Comparison of ENCODE assay signal across 8 cellular contexts in the genomic region with DNA sequence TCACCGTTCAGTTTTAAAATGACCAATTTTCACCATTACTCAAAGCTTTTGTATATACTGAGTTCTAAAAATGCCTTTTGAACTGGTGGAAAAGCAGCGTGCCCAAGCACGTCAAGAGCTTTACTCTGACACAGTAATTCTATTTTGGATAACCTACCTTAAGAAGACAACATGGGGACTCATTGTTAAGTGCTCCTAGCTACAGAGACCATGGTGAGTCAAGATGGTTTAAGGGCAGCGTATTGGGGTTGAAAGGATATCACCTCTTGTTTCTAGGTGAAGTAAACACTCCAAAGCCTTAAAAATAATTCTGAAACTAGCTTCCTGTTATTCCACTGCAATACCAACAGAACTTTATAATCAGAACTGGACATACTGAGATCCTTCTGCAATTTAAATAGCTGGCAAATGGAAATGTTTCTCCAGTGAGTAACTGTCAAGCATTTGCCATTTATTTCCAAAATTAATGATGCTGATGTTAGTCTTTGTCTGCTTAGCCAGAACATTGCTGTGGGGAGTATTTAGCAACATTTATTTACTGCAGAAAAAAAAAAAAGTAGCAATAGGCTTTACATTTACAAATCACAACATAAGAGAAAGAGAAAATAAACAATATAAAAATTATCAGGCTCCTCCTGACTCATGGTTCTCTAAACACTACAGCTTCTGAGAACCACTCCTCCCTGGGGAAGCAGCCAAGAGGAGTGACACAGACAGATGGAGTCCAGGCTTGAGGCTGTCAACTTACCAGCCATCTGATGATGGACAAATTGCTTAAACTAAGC. TPM values are rescaled to one million over a fixed set of nuclear protein-coding genes. Genes with fewer than 3 reads are reported as not detected.
A peak's percentile ranks its signal among the peaks of the same experiment; 100 is the strongest.
DNase-seq lines count a peak whose midpoint lies in the region; ATAC-seq and TF ChIP-seq lines count a peak whose summit lies in the region.
"Not testable (repeated sequence)": the region's sequence is repeated elsewhere in the genome, so short reads cannot be mapped to it uniquely, and the experiment has no call there.

No MANE protein-coding gene starts in this region.

- not testable (repeated sequence) for H3K4me3 ChIP-seq in WERI-Rb-1 (ENCODE audit: low read depth, low read length); smooth muscle cell

- H3K27ac ChIP-seq in WERI-Rb-1 = not testable (repeated sequence)
- peak overlapping the region; percentile 39 for H3K27ac ChIP-seq in smooth muscle cell (ENCODE audit: low read depth)

- not testable (repeated sequence) for H3K27me3 ChIP-seq in WERI-Rb-1 (ENCODE audit: insufficient read depth, low read depth, severe bottlenecking); smooth muscle cell (ENCODE audit: low read depth)

- peak; percentile 47 for DNase-seq in Ammon's horn (ENCODE audit: low spot score)
- DNase-seq in HPDE6-E6E7 (ENCODE audit: extremely low spot score) = peak; percentile 25
- DNase-seq in NCI-H69 (lab: John Stamatoyannopoulos, UW) = peak; percentile 64
- DNase-seq in WERI-Rb-1 = peak; percentile 22
- DNase-seq in dermis blood vessel endothelial cell = peak; percentile 70
- DNase-seq in Right ventricle myocardium inferior (ENCODE audit: missing footprints); smooth muscle cell (lab: John Stamatoyannopoulos, UW; ENCODE audit: unreplicated experiment): not testable (repeated sequence)
- DNase-seq in lung microvascular endothelial cell (ENCODE audit: low read depth in 2 of 2) = peak; percentile 45 to 82

- TF ChIP-seq CTCF in WERI-Rb-1 (IDR thresholded peaks at IDR 0.05; ENCODE audit: low read depth, low read length); smooth muscle cell (IDR thresholded peaks at IDR 0.05; ENCODE audit: borderline replicate concordance, insufficient read depth, poor library complexity, severe bottlenecking): not testable (repeated sequence)

- 54% methylated on average over 4 of the region's 4 CpGs for WGBS in smooth muscle cell (ENCODE audit: low lambda C conversion rate)

- not testable (repeated sequence) for H3K9me3 ChIP-seq in WERI-Rb-1 (ENCODE audit: severe bottlenecking); smooth muscle cell (replicated peaks; ENCODE audit: low read depth)

- H3K36me3 ChIP-seq in WERI-Rb-1; smooth muscle cell (ENCODE audit: low read depth): not testable (repeated sequence)

- not testable (repeated sequence) for H3F3A ChIP-seq in smooth muscle cell (ENCODE audit: low read depth)

- H3K4me1 ChIP-seq in smooth muscle cell (ENCODE audit: low read depth) = not testable (repeated sequence)

- intact Hi-C loops in Right ventricle myocardium inferior (cut with DNase I) = not testable (repeated sequence)

- peak; percentile 94 for ATAC-seq in Right ventricle myocardium inferior

- H3K79me2 ChIP-seq in smooth muscle cell (ENCODE audit: low read depth) = not testable (repeated sequence)

- peak overlapping the region; percentile 32 for H3K4me2 ChIP-seq in smooth muscle cell

- not testable (repeated sequence) for H3K9ac ChIP-seq in smooth muscle cell (ENCODE audit: low read depth)

- H2AFZ ChIP-seq in smooth muscle cell (ENCODE audit: low read depth) = not testable (repeated sequence)

- not testable (repeated sequence) for H4K20me1 ChIP-seq in smooth muscle cell (ENCODE audit: low read depth)

RNA-seq across cellular contexts. Expression of a gene that starts 44.2 kb away (rescaled TPM):
- total RNA-seq in dermis blood vessel endothelial cell = 2.8 and 6.0 TPM in 2 replicates
- total RNA-seq in Right ventricle myocardium inferior = 3.1 TPM
- total RNA-seq in lung microvascular endothelial cell = 0.87 and 5.4 TPM in 2 replicates
- total RNA-seq in smooth muscle cell = 0.40 and 2.3 TPM in 2 replicates
- 0.75 and 1.6 TPM in 2 replicates for polyA plus RNA-seq in smooth muscle cell
